Comparison of ENCODE assay signal across 7 cellular contexts in genomic region chr17:72992783-72993467, GRCh38.
DNase-seq lines count a peak whose midpoint lies in the region; ATAC-seq, FAIRE-seq and TF ChIP-seq lines count a peak whose summit lies in the region.
"Not testable (repeated sequence)": the region's sequence is repeated elsewhere in the genome, so short reads cannot be mapped to it uniquely, and the experiment has no call there.

No MANE protein-coding gene starts in this region.

- H3K27ac Mint-ChIP-seq in activated CD4-positive, alpha-beta T cell treated with anti-CD3 and anti-CD28 coated beads, Interleukin-2, amount 10 ng/mL, durations not matched to agents 24 days and 14 days: peak overlapping the region; percentile 84
- H3K27ac Mint-ChIP-seq in nephron progenitor cell: peak overlapping the region; percentile 77

- H3K27me3 Mint-ChIP-seq in activated CD4-positive, alpha-beta T cell treated with anti-CD3 and anti-CD28 coated beads, Interleukin-2, amount 10 ng/mL, durations not matched to agents 24 days and 14 days; nephron progenitor cell (ENCODE audit: low read depth, poor library complexity): not testable (repeated sequence)

- H3K36me3 ChIP-seq in bronchial epithelial cell (ENCODE audit: control insufficient read depth, insufficient read depth, low read length): not testable (repeated sequence)

- peak; percentile 53 for ATAC-seq in GM18907 (IDR thresholded peaks at IDR 0.05; ENCODE audit: unreplicated experiment)

- peaks cover 13% of the 10 kb centered on the region for H3K4me1 Mint-ChIP-seq in activated CD4-positive, alpha-beta T cell treated with anti-CD3 and anti-CD28 coated beads, Interleukin-2, amount 10 ng/mL, durations not matched to agents 24 days and 14 days
- H3K4me1 Mint-ChIP-seq in nephron progenitor cell: not testable (repeated sequence)

- H3K4me3 ChIP-seq in bronchial epithelial cell (ENCODE audit: low read depth, low read length): not testable (repeated sequence)

- H3K27me3 ChIP-seq in bronchial epithelial cell (ENCODE audit: control insufficient read depth, insufficient read depth, low read length): not testable (repeated sequence)

- intact Hi-C loops in activated CD4-positive, alpha-beta T cell treated with anti-CD3 and anti-CD28 coated beads, Interleukin-2, amount 10 ng/mL, durations not matched to agents 24 days and 14 days (cut with micrococcal nuclease): loop anchor here (2.0 kb wide), 1 partner anchor 130 kb away; no protein-coding TSS in a partner anchor

- FAIRE-seq in bronchial epithelial cell (lab: Jason Lieb, UNC): not testable (repeated sequence)

- TF ChIP-seq CTCF in bronchial epithelial cell (IDR thresholded peaks at IDR 0.05; ENCODE audit: insufficient read depth, low read length, severe bottlenecking); nephron progenitor cell (IDR thresholded peaks at IDR 0.05): not testable (repeated sequence)

- DNase-seq in NCI-H226: peak; percentile 55
- not testable (repeated sequence) for DNase-seq in activated CD4-positive, alpha-beta T cell treated with anti-CD3 and anti-CD28 coated beads, Interleukin-2, amount 10 ng/mL, durations not matched to agents 24 days and 14 days; nephron progenitor cell
- DNase-seq in activated effector memory CD4-positive, alpha-beta T cell treated with anti-CD3 and anti-CD28 coated beads, Interleukin-2, amount 50 U/mL, for 16 hours: peak; percentile 64
- peak; percentile 49 for DNase-seq in bronchial epithelial cell (ENCODE audit: low read depth)
- DNase-seq in stimulated activated CD4-positive, alpha-beta T cell treated with anti-CD3 and anti-CD28 coated beads, Interleukin-4, amount 100 ng/mL, for 48 hours (ENCODE audit: low read depth in 2 of 2): peak; percentile 1 to 25

- not testable (repeated sequence) for H3K36me3 Mint-ChIP-seq in activated CD4-positive, alpha-beta T cell treated with anti-CD3 and anti-CD28 coated beads, Interleukin-2, amount 10 ng/mL, durations not matched to agents 24 days and 14 days (ENCODE audit: low read depth)
- peaks cover 13% of the 10 kb centered on the region for H3K36me3 Mint-ChIP-seq in nephron progenitor cell (ENCODE audit: low read depth)

- H3K9me3 Mint-ChIP-seq in activated CD4-positive, alpha-beta T cell treated with anti-CD3 and anti-CD28 coated beads, Interleukin-2, amount 10 ng/mL, durations not matched to agents 24 days and 14 days: not testable (repeated sequence)
- peaks cover 15% of the 10 kb centered on the region for H3K9me3 Mint-ChIP-seq in nephron progenitor cell

- peak overlapping the region; percentile 19 for H3K4me3 Mint-ChIP-seq in activated CD4-positive, alpha-beta T cell treated with anti-CD3 and anti-CD28 coated beads, Interleukin-2, amount 10 ng/mL, durations not matched to agents 24 days and 14 days
- not testable (repeated sequence) for H3K4me3 Mint-ChIP-seq in nephron progenitor cell
